ENCODE assay signal across 2 cellular contexts in the genomic region with DNA sequence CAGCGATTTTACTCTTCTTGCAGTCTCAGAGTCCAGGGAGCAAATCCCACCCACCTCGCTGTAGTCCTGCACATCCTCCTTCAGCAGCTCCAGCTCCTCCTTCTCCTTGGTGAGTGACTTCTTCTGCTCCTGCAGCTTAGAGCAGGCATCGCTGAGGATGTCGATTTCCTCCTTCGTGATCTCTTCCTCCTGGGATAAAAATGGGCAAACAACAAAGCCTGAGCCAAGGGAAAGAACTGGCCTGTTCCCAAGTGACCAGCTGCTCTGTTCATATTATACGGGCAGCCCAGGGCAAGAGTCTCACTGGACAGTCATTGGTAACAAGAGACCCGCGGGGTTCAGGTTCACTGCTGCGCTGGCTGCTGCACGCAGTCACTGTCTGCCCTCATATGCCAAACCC.
TF ChIP-seq lines count a peak whose summit lies in the region.

No MANE protein-coding gene starts in this region.

TF ChIP-seq in endothelial cell of umbilical vein, 7 proteins besides CTCF, POLR2A, EP300 and RAD21:
- no peak for TF ChIP-seq JUN (IDR thresholded peaks at IDR 0.05; ENCODE audit: borderline replicate concordance, insufficient read depth, insufficient read length, low read depth)
- TF ChIP-seq POLR2AphosphoS5 (IDR thresholded peaks at IDR 0.05; ENCODE audit: insufficient read depth, low read depth, low read length), result no peak
- no peak for TF ChIP-seq MYC (IDR thresholded peaks at IDR 0.05; ENCODE audit: low read depth, low read length)
- TF ChIP-seq MAX (IDR thresholded peaks at IDR 0.05; ENCODE audit: insufficient read depth, insufficient read length), result no peak
- TF ChIP-seq EZH2 (IDR thresholded peaks at IDR 0.05; ENCODE audit: borderline replicate concordance, low read depth, low read length, severe bottlenecking), result no peak
- TF ChIP-seq GATA2 (IDR thresholded peaks at IDR 0.05; ENCODE audit: insufficient read depth, insufficient read length, low read depth, low read length), result no peak
- no peak for TF ChIP-seq FOS (IDR thresholded peaks at IDR 0.05; ENCODE audit: borderline replicate concordance, insufficient read depth, low read length)

TF ChIP-seq in GM23338, 12 proteins besides CTCF, POLR2A, EP300 and RAD21:
- no peak for TF ChIP-seq POLR2AphosphoS5 (IDR thresholded peaks at IDR 0.05; ENCODE audit: low read depth)
- no peak for TF ChIP-seq ETS1 (IDR thresholded peaks at IDR 0.05)
- no peak for TF ChIP-seq EZH2phosphoT487 (IDR thresholded peaks at IDR 0.05; ENCODE audit: unreplicated experiment)
- TF ChIP-seq CREB1 (CRISPR knock-in tag; IDR thresholded peaks at IDR 0.05; ENCODE audit: low read depth), result no peak
- TF ChIP-seq ZNF462 (CRISPR knock-in tag; IDR thresholded peaks at IDR 0.05), result no peak
- TF ChIP-seq, protein P1, sequence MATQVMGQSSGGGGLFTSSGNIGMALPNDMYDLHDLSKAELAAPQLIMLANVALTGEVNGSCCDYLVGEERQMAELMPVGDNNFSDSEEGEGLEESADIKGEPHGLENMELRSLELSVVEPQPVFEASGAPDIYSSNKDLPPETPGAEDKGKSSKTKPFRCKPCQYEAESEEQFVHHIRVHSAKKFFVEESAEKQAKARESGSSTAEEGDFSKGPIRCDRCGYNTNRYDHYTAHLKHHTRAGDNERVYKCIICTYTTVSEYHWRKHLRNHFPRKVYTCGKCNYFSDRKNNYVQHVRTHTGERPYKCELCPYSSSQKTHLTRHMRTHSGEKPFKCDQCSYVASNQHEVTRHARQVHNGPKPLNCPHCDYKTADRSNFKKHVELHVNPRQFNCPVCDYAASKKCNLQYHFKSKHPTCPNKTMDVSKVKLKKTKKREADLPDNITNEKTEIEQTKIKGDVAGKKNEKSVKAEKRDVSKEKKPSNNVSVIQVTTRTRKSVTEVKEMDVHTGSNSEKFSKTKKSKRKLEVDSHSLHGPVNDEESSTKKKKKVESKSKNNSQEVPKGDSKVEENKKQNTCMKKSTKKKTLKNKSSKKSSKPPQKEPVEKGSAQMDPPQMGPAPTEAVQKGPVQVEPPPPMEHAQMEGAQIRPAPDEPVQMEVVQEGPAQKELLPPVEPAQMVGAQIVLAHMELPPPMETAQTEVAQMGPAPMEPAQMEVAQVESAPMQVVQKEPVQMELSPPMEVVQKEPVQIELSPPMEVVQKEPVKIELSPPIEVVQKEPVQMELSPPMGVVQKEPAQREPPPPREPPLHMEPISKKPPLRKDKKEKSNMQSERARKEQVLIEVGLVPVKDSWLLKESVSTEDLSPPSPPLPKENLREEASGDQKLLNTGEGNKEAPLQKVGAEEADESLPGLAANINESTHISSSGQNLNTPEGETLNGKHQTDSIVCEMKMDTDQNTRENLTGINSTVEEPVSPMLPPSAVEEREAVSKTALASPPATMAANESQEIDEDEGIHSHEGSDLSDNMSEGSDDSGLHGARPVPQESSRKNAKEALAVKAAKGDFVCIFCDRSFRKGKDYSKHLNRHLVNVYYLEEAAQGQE (IDR thresholded peaks at IDR 0.05; ENCODE audit: unreplicated experiment), result no peak
- no peak for TF ChIP-seq NANOG (IDR thresholded peaks at IDR 0.05; ENCODE audit: borderline replicate concordance)
- no peak for TF ChIP-seq ZNF114 (CRISPR knock-in tag; IDR thresholded peaks at IDR 0.05)
- no peak for TF ChIP-seq STAT1 (IDR thresholded peaks at IDR 0.05; ENCODE audit: unreplicated experiment)
- TF ChIP-seq JUNB (IDR thresholded peaks at IDR 0.05; ENCODE audit: unreplicated experiment), result no peak
- no peak for TF ChIP-seq EZH2 (IDR thresholded peaks at IDR 0.05; ENCODE audit: low read depth, unreplicated experiment)
- no peak for TF ChIP-seq ZNF331 (CRISPR knock-in tag; IDR thresholded peaks at IDR 0.05; ENCODE audit: low read depth)
